3 cellular contexts compared by ENCODE assay signal in the genomic region with DNA sequence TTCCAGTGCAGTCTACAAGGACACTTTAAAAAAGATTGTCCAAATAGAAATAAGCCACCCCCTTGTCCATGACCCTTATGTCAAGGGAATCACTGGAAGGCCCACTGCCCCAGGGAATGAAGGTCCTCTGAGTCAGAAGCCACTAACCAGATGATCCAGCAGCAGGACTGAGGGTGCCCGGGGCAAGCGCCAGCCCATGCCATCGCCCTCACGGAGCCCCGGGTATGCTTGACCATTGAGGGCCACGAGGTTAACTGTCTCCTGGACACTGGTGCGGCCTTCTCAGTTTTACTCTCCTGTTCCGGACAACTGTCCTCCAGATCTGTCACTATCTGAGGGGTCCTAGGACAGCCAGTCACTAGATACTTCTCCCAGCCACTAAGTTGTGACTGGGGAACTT. TPM values are rescaled to one million over a fixed set of nuclear protein-coding genes. Genes with fewer than 3 reads are reported as not detected.
"Had no signal": no experiment of that assay in that cellular context is flagged by ENCODE, and none has a peak within 500 bp of the region (broad histone marks: within the 10 kb centered on the region; RNA-seq: fewer than 3 reads in every experiment).

No MANE protein-coding gene starts in this region.

RNA-seq across cellular contexts. Expression of a gene that starts 47.3 kb away (rescaled TPM):
- polyA plus RNA-seq: adipose tissue, aorta, cardiac muscle cell had no signal
